In the genomic region with DNA sequence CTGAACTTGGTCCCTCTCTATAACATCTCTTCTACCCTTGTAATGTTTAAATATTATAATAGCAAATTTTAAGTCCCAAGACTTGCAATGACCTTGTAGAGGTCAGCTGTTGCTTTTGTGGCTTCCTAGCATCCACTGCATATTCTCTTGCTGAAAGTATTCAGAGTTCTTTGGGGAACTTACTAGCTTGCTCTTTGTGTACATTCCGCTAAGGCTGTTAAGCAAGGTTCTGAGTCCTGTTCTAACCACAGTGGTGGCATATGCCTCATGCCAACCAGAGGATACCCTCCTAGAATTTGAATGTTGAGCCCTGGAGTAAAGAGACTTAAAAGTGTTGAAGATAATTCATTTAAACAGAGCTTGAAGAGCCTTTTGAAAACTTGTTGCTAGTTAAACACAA, we compare ENCODE assay signal across 28 cellular contexts.
"Had no signal": no experiment of that assay in that cellular context is flagged by ENCODE, and none has a peak within 500 bp of the region (broad histone marks: within the 10 kb centered on the region; RNA-seq: fewer than 3 reads in every experiment).

No MANE protein-coding gene starts in this region.

- H3K27me3 Mint-ChIP-seq: activated CD4-positive, alpha-beta memory T cell treated with anti-CD3 and anti-CD28 coated beads for 36 hours; activated CD4-positive, alpha-beta T cell treated with anti-CD3 and anti-CD28 coated beads, Interleukin-2, amount 10 ng/mL, durations not matched to agents 24 days and 14 days; stimulated activated naive CD8-positive, alpha-beta T cell treated with anti-CD3 and anti-CD28 coated beads, Interleukin-15, amount 100 ng/mL, for 72 hours; type B pancreatic cell had no signal

- H3K36me3 Mint-ChIP-seq: activated CD4-positive, alpha-beta memory T cell treated with anti-CD3 and anti-CD28 coated beads for 36 hours; naive B cell; stimulated activated memory B cell treated with anti-CD40 and anti-IgM and Interleukin-4, amounts not matched to agents 10 μg/mL and 1 μg/mL and 100 μg/mL, for 72 hours; type B pancreatic cell had no signal

- H3K9me3 Mint-ChIP-seq: stimulated activated memory B cell treated with anti-CD40 and anti-IgM and Interleukin-4, amounts not matched to agents 10 μg/mL and 1 μg/mL and 100 μg/mL, for 72 hours had no signal

- H3K4me3 ChIP-seq: breast epithelium, colonic mucosa, esophagus squamous epithelium, left ventricle myocardium inferior, lung, mucosa of descending colon, pancreas, prostate gland, vagina had no signal

- H3K9me3 ChIP-seq: breast epithelium, colonic mucosa, esophagus squamous epithelium, left ventricle myocardium inferior, mucosa of descending colon, pancreas, prostate gland, vagina had no signal

- H3K4me3 Mint-ChIP-seq: activated CD4-positive, alpha-beta memory T cell treated with anti-CD3 and anti-CD28 coated beads for 36 hours; activated CD4-positive, alpha-beta T cell treated with anti-CD3 and anti-CD28 coated beads, Interleukin-2, amount 10 ng/mL, durations not matched to agents 24 days and 14 days; activated T-cell treated with anti-CD3 and anti-CD28 coated beads, Interleukin-2, amount 50 U/mL, for 24 hours; naive B cell; stimulated activated memory B cell treated with anti-CD40 and anti-IgM and Interleukin-4, amounts not matched to agents 10 μg/mL and 1 μg/mL and 100 μg/mL, for 72 hours; stimulated activated naive CD8-positive, alpha-beta T cell treated with anti-CD3 and anti-CD28 coated beads, Interleukin-15, amount 100 ng/mL, for 72 hours; type B pancreatic cell had no signal

- DNase-seq: activated CD4-positive, alpha-beta memory T cell treated with anti-CD3 and anti-CD28 coated beads for 36 hours; activated CD4-positive, alpha-beta T cell treated with anti-CD3 and anti-CD28 coated beads, Interleukin-2, amount 10 ng/mL, durations not matched to agents 24 days and 14 days; activated CD4-positive, CD25-positive, alpha-beta regulatory T cell treated with anti-CD3 and anti-CD28 coated beads, Interleukin-2, amount 50 U/mL, for 72 hours; activated CD8-positive, alpha-beta memory T cell treated with anti-CD3 and anti-CD28 coated beads, Interleukin-2, amount 50 U/mL, for 4 hours; activated gamma-delta T cell; activated naive CD4-positive, alpha-beta T cell treated with anti-CD3 and anti-CD28 coated beads, Interleukin-2, amount 50 U/mL, for 16 hours; activated T-cell treated with anti-CD3 and anti-CD28 coated beads, Interleukin-2, amount 50 U/mL, for 24 hours; central memory CD4-positive, alpha-beta T cell; colonic mucosa; effector CD8-positive, alpha-beta T cell; esophagus squamous epithelium; left ventricle myocardium inferior; mucosa of descending colon; naive B cell; pancreas; retina; small intestine; stimulated activated CD4-positive, alpha-beta T cell treated with anti-CD3 and anti-CD28 coated beads, Interleukin-4, amount 100 ng/mL, for 24 hours; stimulated activated naive CD8-positive, alpha-beta T cell treated with anti-CD3 and anti-CD28 coated beads, Interleukin-15, amount 100 ng/mL, for 72 hours; substantia nigra; T-helper 9 cell had no signal

- H3K27ac Mint-ChIP-seq: activated CD4-positive, alpha-beta memory T cell treated with anti-CD3 and anti-CD28 coated beads for 36 hours; activated CD4-positive, alpha-beta T cell treated with anti-CD3 and anti-CD28 coated beads, Interleukin-2, amount 10 ng/mL, durations not matched to agents 24 days and 14 days; activated T-cell treated with anti-CD3 and anti-CD28 coated beads, Interleukin-2, amount 50 U/mL, for 24 hours; naive B cell; stimulated activated memory B cell treated with anti-CD40 and anti-IgM and Interleukin-4, amounts not matched to agents 10 μg/mL and 1 μg/mL and 100 μg/mL, for 72 hours; type B pancreatic cell had no signal

- H3K36me3 ChIP-seq: breast epithelium, colonic mucosa, esophagus squamous epithelium, left ventricle myocardium inferior, pancreas, prostate gland, vagina had no signal

- H3K4me1 ChIP-seq: breast epithelium, colonic mucosa, left ventricle myocardium inferior had no signal

- H3K27me3 ChIP-seq: breast epithelium, colonic mucosa, esophagus squamous epithelium, pancreas, vagina had no signal

- H3K27ac ChIP-seq: breast epithelium, colonic mucosa, epithelial cell of prostate, esophagus squamous epithelium, left ventricle myocardium inferior, pancreas, prostate gland, vagina had no signal
